In genomic region chr1:37699147-37699546, GRCh38 we compare ENCODE assay signal across 14 cellular contexts.
"Had no signal": no experiment of that assay in that cellular context is flagged by ENCODE, and none has a peak within 500 bp of the region (broad histone marks: within the 10 kb centered on the region; RNA-seq: fewer than 3 reads in every experiment).

No MANE protein-coding gene starts in this region.

- H3K4me1 ChIP-seq: parathyroid adenoma, testis, upper lobe of right lung had no signal

- H3K9me3 Mint-ChIP-seq: stimulated activated naive CD8-positive, alpha-beta T cell treated with anti-CD3 and anti-CD28 coated beads, Interleukin-15, amount 100 ng/mL, for 72 hours had no signal

- ATAC-seq: stimulated activated naive CD8-positive, alpha-beta T cell treated with anti-CD3 and anti-CD28 coated beads, Interleukin-15, amount 100 ng/mL, for 72 hours; upper lobe of right lung had no signal

- H3K4me3 ChIP-seq: cardiac muscle cell, colonic mucosa, testis, upper lobe of right lung had no signal

- H3K4me3 Mint-ChIP-seq: stimulated activated naive CD8-positive, alpha-beta T cell treated with anti-CD3 and anti-CD28 coated beads, Interleukin-15, amount 100 ng/mL, for 72 hours had no signal

- H3K4me1 Mint-ChIP-seq: stimulated activated naive CD8-positive, alpha-beta T cell treated with anti-CD3 and anti-CD28 coated beads, Interleukin-15, amount 100 ng/mL, for 72 hours had no signal

- H3K27me3 ChIP-seq: cardiac muscle cell, colonic mucosa, testis, upper lobe of right lung had no signal

- H3K27ac ChIP-seq: cardiac muscle cell, colonic mucosa, epithelial cell of prostate, parathyroid adenoma, testis, upper lobe of right lung had no signal

- H3K9ac ChIP-seq: parathyroid adenoma had no signal

- H3K9me3 ChIP-seq: colonic mucosa, testis, upper lobe of right lung had no signal

- H3K27me3 Mint-ChIP-seq: stimulated activated naive CD8-positive, alpha-beta T cell treated with anti-CD3 and anti-CD28 coated beads, Interleukin-15, amount 100 ng/mL, for 72 hours had no signal

- H3K27ac Mint-ChIP-seq: stimulated activated naive CD8-positive, alpha-beta T cell treated with anti-CD3 and anti-CD28 coated beads, Interleukin-15, amount 100 ng/mL, for 72 hours had no signal

- H3K36me3 ChIP-seq: colonic mucosa, upper lobe of right lung had no signal

- H2AFZ ChIP-seq: parathyroid adenoma had no signal

- DNase-seq: activated CD4-positive, alpha-beta T cell treated with anti-CD3 and anti-CD28 coated beads for 4 hours; colonic mucosa; effector CD8-positive, alpha-beta T cell; SIG-M5; stimulated activated CD4-positive, alpha-beta T cell treated with anti-CD3 and anti-CD28 coated beads, Interleukin-15, amount 100 ng/mL, for 24 hours; stimulated activated CD4-positive, alpha-beta T cell treated with anti-CD3 and anti-CD28 coated beads, Interleukin-4, amount 100 ng/mL, for 24 hours; stimulated activated naive CD8-positive, alpha-beta T cell treated with anti-CD3 and anti-CD28 coated beads, Interleukin-15, amount 100 ng/mL, for 72 hours; SW 1271; T-helper 9 cell; testis; upper lobe of right lung had no signal
